ENCODE assay signal across 23 cellular contexts in genomic region chr11:1436468-1437030, GRCh38. TPM values are rescaled to one million over a fixed set of nuclear protein-coding genes. Genes with fewer than 3 reads are reported as not detected.
DNase-seq lines count a peak whose midpoint lies in the region; ATAC-seq and TF ChIP-seq lines count a peak whose summit lies in the region.
"Had no signal": no experiment of that assay in that cellular context is flagged by ENCODE, and none has a peak within 500 bp of the region (broad histone marks: within the 10 kb centered on the region; RNA-seq: fewer than 3 reads in every experiment).

No MANE protein-coding gene starts in this region.

- no peak overlapping the region for H3K27ac ChIP-seq in left ventricle myocardium inferior (replicated peaks)
- no peak overlapping the region for H3K27ac ChIP-seq in gastrocnemius medialis
- H3K27ac ChIP-seq: HL-60, left lung, prostate gland, transverse colon had no signal

- no peak for TF ChIP-seq POLR2A in gastrocnemius medialis (IDR thresholded peaks at IDR 0.05)

- TF ChIP-seq CTCF in GM20000 (IDR thresholded peaks at IDR 0.05; ENCODE audit: extremely low read depth, missing control alignments) (no peak), left ventricle myocardium inferior (IDR thresholded peaks at IDR 0.05; ENCODE audit: borderline replicate concordance) (no peak), gastrocnemius medialis (IDR thresholded peaks at IDR 0.05 in 4 of 5, conservative IDR thresholded peaks at IDR 0.05 in 1 of 5) (no peak)

- H3K36me3 ChIP-seq in left ventricle myocardium inferior (no peaks in the 10 kb centered on the region), gastrocnemius medialis (no peaks in the 10 kb centered on the region)
- H3K36me3 ChIP-seq: left lung, prostate gland, transverse colon had no signal

- in situ Hi-C loops in gastrocnemius medialis (cut with MboI; ENCODE audit: low sequenced_read_pairs in 4 of 4): no loop called here

- H3K9me3 ChIP-seq in left ventricle myocardium inferior (replicated peaks) (no peaks in the 10 kb centered on the region), gastrocnemius medialis (no peaks in the 10 kb centered on the region)
- H3K9me3 ChIP-seq: left lung, prostate gland, transverse colon had no signal

- H3K4me3 ChIP-seq in left ventricle myocardium inferior (no peak overlapping the region), gastrocnemius medialis (no peak overlapping the region)
- H3K4me3 ChIP-seq: left lung, prostate gland, transverse colon had no signal

- no peak for TF ChIP-seq EP300 in Ishikawa (IDR thresholded peaks at IDR 0.05; ENCODE audit: borderline replicate concordance)

- no peak for TF ChIP-seq RAD21 in Ishikawa (IDR thresholded peaks at IDR 0.05; ENCODE audit: low read depth)

- peak; percentile 49 for DNase-seq in GM20000 (ENCODE audit: low spot score)
- no peak for DNase-seq in left colon
- no peak for DNase-seq in sciatic nerve (ENCODE audit: low spot score)
- no peak for DNase-seq in left ventricle myocardium inferior
- no peak for DNase-seq in gastrocnemius medialis
- DNase-seq: activated CD8-positive, alpha-beta T cell treated with anti-CD3 and anti-CD28 coated beads, Interleukin-2, amount 10 ng/mL, durations not matched to agents 7 days and 5 days; activated naive CD4-positive, alpha-beta T cell treated with anti-CD3 and anti-CD28 coated beads, Interleukin-2, amount 50 U/mL, for 16 hours; amygdala; CD4-positive, CD25-positive, alpha-beta regulatory T cell; DMS79 treated with DMSO at 0.1 percent for 48 hours; GF-D8; GOT3; hypothalamus; left lung; NCI-H1417 treated with DMSO at 0.1 percent for 48 hours; NCI-H2029 treated with DMSO at 0.1 percent for 48 hours; stimulated activated CD4-positive, alpha-beta T cell treated with anti-CD3 and anti-CD28 coated beads, Interleukin-4, amount 100 ng/mL, for 1 hour; transverse colon had no signal

- peaks cover 31% of the 10 kb centered on the region for H3K4me1 ChIP-seq in left ventricle myocardium inferior
- no peaks in the 10 kb centered on the region for H3K4me1 ChIP-seq in gastrocnemius medialis
- H3K4me1 ChIP-seq: left lung, prostate gland had no signal

- intact Hi-C loops in left colon (cut with DNase I, micrococcal nuclease): no loop called here
- intact Hi-C loops in sciatic nerve (cut with DNase I): no loop called here
- intact Hi-C loops in left ventricle myocardium inferior (cut with micrococcal nuclease): no loop called here
- intact Hi-C loops in gastrocnemius medialis (cut with DNase I; ENCODE audit: low total_unique reads): no loop called here

- ATAC-seq in left colon (peak; percentile 4), sciatic nerve (peak; percentile 8), GM21619 (IDR thresholded peaks at IDR 0.05; ENCODE audit: unreplicated experiment) (no peak), gastrocnemius medialis (no peak)
- ATAC-seq: activated T-helper 17 cell treated with anti-CD3 and anti-CD28 coated beads, Interleukin-2, amount 50 U/mL, for 72 hours had no signal

- H3K27me3 ChIP-seq in left ventricle myocardium inferior (ENCODE audit: low read depth) (peaks cover 38% of the 10 kb centered on the region), gastrocnemius medialis (peaks cover 0 to 36% (median 16%) of the 10 kb centered on the region in 3 donors)

TF ChIP-seq in Ishikawa, 13 proteins besides CTCF, POLR2A, EP300 and RAD21:
- TF ChIP-seq YY1 (IDR thresholded peaks at IDR 0.05; ENCODE audit: low read depth): no peak
- no peak for TF ChIP-seq REST (IDR thresholded peaks at IDR 0.05; ENCODE audit: low read depth)
- TF ChIP-seq ZBTB7A (IDR thresholded peaks at IDR 0.05; ENCODE audit: low read depth): peak; percentile 41
- no peak for TF ChIP-seq MAX (IDR thresholded peaks at IDR 0.05)

RNA-seq across cellular contexts. Expression of gene BRSK2, which starts 46.8 kb away (rescaled TPM):
- total RNA-seq in left colon (under 1 TPM; 0.53 to 0.79 TPM), sciatic nerve (7.4 TPM), left ventricle myocardium inferior (0.52 TPM), gastrocnemius medialis (under 1 TPM in 2 of 4 donors, not detected in 2; 0.24 to 0.81 TPM)

RNA-seq across cellular contexts. Expression of gene MOB2, which starts 50.0 kb away (rescaled TPM):
- total RNA-seq in left colon (10 to 100 TPM; 48.3 to 55.8 TPM), sciatic nerve (55.2 TPM), left ventricle myocardium inferior (49.5 TPM), gastrocnemius medialis (10 to 100 TPM; 21.1 to 71.5 (median 48.3) TPM)

Comparison
In these comparisons a context has a peak if more than half of its experiments do, and no peak if none do; other contexts are left out.
1. ATAC-seq: peak in left colon (single experiment) and sciatic nerve (single experiment); none in GM21619 (single experiment) and gastrocnemius medialis (0 of 2).